In genomic region chr11:96054870-96055705, GRCh38 we compare ENCODE assay signal across 8 cellular contexts.
A peak's percentile ranks its signal among the peaks of the same experiment; 100 is the strongest.
DNase-seq lines count a peak whose midpoint lies in the region; TF ChIP-seq lines count a peak whose summit lies in the region.

No MANE protein-coding gene starts in this region.

- H3K4me3 ChIP-seq in SJSA1 (no peak overlapping the region), esophagus squamous epithelium (no peak overlapping the region)

- H3K27me3 ChIP-seq in SJSA1 (replicated peaks) = no peaks in the 10 kb centered on the region
- no peaks in the 10 kb centered on the region for H3K27me3 ChIP-seq in esophagus squamous epithelium

- TF ChIP-seq CTCF in esophagus squamous epithelium (IDR thresholded peaks at IDR 0.05) (peak; percentile 20 to 80 (median 68)), neural crest cell (conservative IDR thresholded peaks at IDR 0.05) (peak; percentile 77)

- intact Hi-C loops in esophagus squamous epithelium (cut with DNase I) = no loop called here

- 29 to 51% methylated on average over 2 of the region's 2 CpGs for WGBS in esophagus squamous epithelium, 2 donors

- DNase-seq in DMS 273 (lab: John Stamatoyannopoulos, UW; ENCODE audit: unreplicated experiment) (peak; percentile 54), HT-29 (ENCODE audit: low spot score) (peak; percentile 75), SJSA1 (ENCODE audit: low read depth in 1 of 2, low spot score in 2 of 2) (no peak), esophagus squamous epithelium (lab: John Stamatoyannopoulos, UW) (no peak), neural crest cell (ENCODE audit: low read depth, low spot score) (peak; percentile 17), NCI-H1436 (lab: John Stamatoyannopoulos, UW) (no peak), SHP77 treated with DMSO at 0.1 percent for 48 hours (lab: John Stamatoyannopoulos, UW) (no peak)
- DNase-seq in activated effector memory CD4-positive, alpha-beta T cell treated with anti-CD3 and anti-CD28 coated beads, Interleukin-2, amount 50 U/mL, for 16 hours = no peak

- TF ChIP-seq POLR2A in esophagus squamous epithelium (IDR thresholded peaks at IDR 0.05) = no peak

- no peaks in the 10 kb centered on the region for H3K27me3 Mint-ChIP-seq in neural crest cell (ENCODE audit: low read depth)

- H3K27ac Mint-ChIP-seq in neural crest cell (ENCODE audit: unreplicated experiment) = peak overlapping the region; percentile 97

- H3K36me3 ChIP-seq in SJSA1 (0 out of 2 replicates have a peak, but pooled peaks cover 3% of the 10 kb centered on the region), esophagus squamous epithelium (no peaks in the 10 kb centered on the region)

- H3K4me1 ChIP-seq in SJSA1 (replicated peaks) (peaks cover 49% of the 10 kb centered on the region), esophagus squamous epithelium (peaks cover 0 to 38% (median 6%) of the 10 kb centered on the region in 3 donors)

- H3K9me3 ChIP-seq in SJSA1 (replicated peaks) = no peaks in the 10 kb centered on the region
- no peaks in the 10 kb centered on the region for H3K9me3 ChIP-seq in esophagus squamous epithelium

- peaks cover 5% of the 10 kb centered on the region for H3K36me3 Mint-ChIP-seq in neural crest cell (ENCODE audit: low read depth)

- H3K27ac ChIP-seq in SJSA1 (peak overlapping the region; percentile 49), esophagus squamous epithelium (peak overlapping the region in 2 of 4 donors; percentile 1 to 37)

- H3K4me3 Mint-ChIP-seq in neural crest cell = peak overlapping the region; percentile 54

- H3K4me1 Mint-ChIP-seq in neural crest cell = peaks cover 64% of the 10 kb centered on the region

- H3K9me3 Mint-ChIP-seq in neural crest cell = peaks cover 3% of the 10 kb centered on the region

Comparison
In these comparisons a context has a peak if more than half of its experiments do, and no peak if none do; other contexts are left out.
1. DNase-seq: peak in DMS 273 (single experiment), HT-29 (single experiment) and neural crest cell (single experiment); none in SJSA1 (0 of 2), esophagus squamous epithelium (single experiment), activated effector memory CD4-positive, alpha-beta T cell treated with anti-CD3 and anti-CD28 coated beads, Interleukin-2, amount 50 U/mL, for 16 hours (single experiment), NCI-H1436 (single experiment) and SHP77 treated with DMSO at 0.1 percent for 48 hours (single experiment).